Comparison of ENCODE assay signal across 9 cellular contexts in genomic region chr7:140061607-140061930, GRCh38. TPM values are rescaled to one million over a fixed set of nuclear protein-coding genes. Genes with fewer than 3 reads are reported as not detected.
A peak's percentile ranks its signal among the peaks of the same experiment; 100 is the strongest.
DNase-seq lines count a peak whose midpoint lies in the region; ATAC-seq lines count a peak whose summit lies in the region.
"Had no signal": no experiment of that assay in that cellular context is flagged by ENCODE, and none has a peak within 500 bp of the region (broad histone marks: within the 10 kb centered on the region; RNA-seq: fewer than 3 reads in every experiment).

No MANE protein-coding gene starts in this region.

- ATAC-seq in T-helper 17 cell: no peak
- ATAC-seq in stimulated activated memory B cell treated with anti-CD40 and anti-IgM and Interleukin-4, amounts not matched to agents 10 μg/mL and 1 μg/mL and 100 μg/mL, for 72 hours: no peak

- H3K27me3 Mint-ChIP-seq in T-helper 17 cell: no peaks in the 10 kb centered on the region
- H3K27me3 Mint-ChIP-seq in stimulated activated memory B cell treated with anti-CD40 and anti-IgM and Interleukin-4, amounts not matched to agents 10 μg/mL and 1 μg/mL and 100 μg/mL, for 72 hours: no peaks in the 10 kb centered on the region

- H3K9me3 Mint-ChIP-seq in stimulated activated memory B cell treated with anti-CD40 and anti-IgM and Interleukin-4, amounts not matched to agents 10 μg/mL and 1 μg/mL and 100 μg/mL, for 72 hours: peaks cover 9% of the 10 kb centered on the region

- H3K36me3 Mint-ChIP-seq in T-helper 17 cell (ENCODE audit: low read depth): no peaks in the 10 kb centered on the region
- H3K36me3 Mint-ChIP-seq in stimulated activated memory B cell treated with anti-CD40 and anti-IgM and Interleukin-4, amounts not matched to agents 10 μg/mL and 1 μg/mL and 100 μg/mL, for 72 hours: peaks cover 29% of the 10 kb centered on the region

- peak overlapping the region; percentile 80 for H3K27ac Mint-ChIP-seq in T-helper 17 cell
- peak overlapping the region; percentile 97 for H3K27ac Mint-ChIP-seq in stimulated activated memory B cell treated with anti-CD40 and anti-IgM and Interleukin-4, amounts not matched to agents 10 μg/mL and 1 μg/mL and 100 μg/mL, for 72 hours

- H3K4me3 Mint-ChIP-seq in T-helper 17 cell: peak overlapping the region; percentile 85
- H3K4me3 Mint-ChIP-seq in stimulated activated memory B cell treated with anti-CD40 and anti-IgM and Interleukin-4, amounts not matched to agents 10 μg/mL and 1 μg/mL and 100 μg/mL, for 72 hours: peak overlapping the region; percentile 95

- peak; percentile 41 for DNase-seq in DMS53 (lab: John Stamatoyannopoulos, UW)
- DNase-seq in DMS53 treated with DMSO at 0.1 percent for 48 hours (lab: John Stamatoyannopoulos, UW; ENCODE audit: unreplicated experiment): no peak
- no peak for DNase-seq in T-helper 17 cell
- DNase-seq in glomerular visceral epithelial cell (ENCODE audit: extremely low spot score): peak; percentile 2
- no peak for DNase-seq in AG08395 (ENCODE audit: low spot score)
- no peak for DNase-seq in NCI-H345 treated with DMSO at 0.1 percent for 48 hours (lab: John Stamatoyannopoulos, UW; ENCODE audit: unreplicated experiment)
- DNase-seq in effector CD8-positive, alpha-beta T cell (lab: John Stamatoyannopoulos, UW): no peak
- DNase-seq: 8988T had no signal

- H3K9me3 ChIP-seq in T-helper 17 cell (ENCODE audit: control insufficient read depth, low read length, poor library complexity, severe bottlenecking): peaks cover 3% of the 10 kb centered on the region

- peaks cover 42% of the 10 kb centered on the region for H3K4me1 Mint-ChIP-seq in T-helper 17 cell
- peaks cover 53% of the 10 kb centered on the region for H3K4me1 Mint-ChIP-seq in stimulated activated memory B cell treated with anti-CD40 and anti-IgM and Interleukin-4, amounts not matched to agents 10 μg/mL and 1 μg/mL and 100 μg/mL, for 72 hours

RNA-seq across cellular contexts. Expression of gene PARP12, which starts 1.2 kb away (rescaled TPM):
- 100 to 1,000 TPM; 134 to 138 TPM for total RNA-seq in T-helper 17 cell

Comparison
In these comparisons a context has a peak if more than half of its experiments do, and no peak if none do; other contexts are left out.
1. DNase-seq: peak in DMS53 (single experiment) and glomerular visceral epithelial cell (single experiment); none in DMS53 treated with DMSO at 0.1 percent for 48 hours (single experiment), T-helper 17 cell (0 of 3), AG08395 (single experiment), NCI-H345 treated with DMSO at 0.1 percent for 48 hours (single experiment) and effector CD8-positive, alpha-beta T cell (single experiment).